ENCODE assay signal across 8 cellular contexts in genomic region chr3:27633224-27633545, GRCh38.
DNase-seq lines count a peak whose midpoint lies in the region; ATAC-seq and TF ChIP-seq lines count a peak whose summit lies in the region.

No MANE protein-coding gene starts in this region.

- no peaks in the 10 kb centered on the region for H3K36me3 Mint-ChIP-seq in neural progenitor cell

- peak overlapping the region; percentile 58 for H3K4me3 Mint-ChIP-seq in neural progenitor cell

- 41% methylated on average over 6 of the region's 6 CpGs for WGBS in esophagus muscularis mucosa

- H3K9ac ChIP-seq in neural progenitor cell: no peak overlapping the region

- intact Hi-C loops in esophagus muscularis mucosa (cut with DNase I): loop anchor here (5.0 kb wide), 1 partner anchor 151 kb away; the partner anchor contains the start of gene SLC4A7

- peak overlapping the region; percentile 93 for H2AFZ ChIP-seq in neural progenitor cell (replicated peaks)

- H3K27me3 ChIP-seq in esophagus muscularis mucosa: no peaks in the 10 kb centered on the region
- H3K27me3 ChIP-seq in neural progenitor cell: peaks cover 17% of the 10 kb centered on the region

- H3K4me1 ChIP-seq in esophagus muscularis mucosa (peaks cover 0 to 14% (median 12%) of the 10 kb centered on the region in 4 donors), neural progenitor cell (peaks cover 4% of the 10 kb centered on the region)

- no peak overlapping the region for H3K27ac Mint-ChIP-seq in neural progenitor cell

- H3K79me2 ChIP-seq in neural progenitor cell (ENCODE audit: low read depth): no peaks in the 10 kb centered on the region

- ATAC-seq in GM18873 (IDR thresholded peaks at IDR 0.05; ENCODE audit: low FRiP score, unreplicated experiment): peak; percentile 17
- ATAC-seq in HG03139 (IDR thresholded peaks at IDR 0.05; ENCODE audit: unreplicated experiment): peak; percentile 22

- H3K27me3 Mint-ChIP-seq in neural progenitor cell (ENCODE audit: insufficient read depth, low read depth): no peaks in the 10 kb centered on the region

- H3K4me2 ChIP-seq in neural progenitor cell: peak overlapping the region; percentile 69

- TF ChIP-seq CTCF in esophagus muscularis mucosa (IDR thresholded peaks at IDR 0.05) (no peak), neural progenitor cell (IDR thresholded peaks at IDR 0.05) (no peak)

- peaks cover 8% of the 10 kb centered on the region for H3F3A ChIP-seq in neural progenitor cell (ENCODE audit: low read depth)

- no peaks in the 10 kb centered on the region for H3K36me3 ChIP-seq in esophagus muscularis mucosa
- no peaks in the 10 kb centered on the region for H3K36me3 ChIP-seq in neural progenitor cell

- TF ChIP-seq EP300 in esophagus muscularis mucosa (IDR thresholded peaks at IDR 0.05): no peak

- H4K20me1 ChIP-seq in neural progenitor cell (ENCODE audit: low read depth): no peaks in the 10 kb centered on the region

- no peak for TF ChIP-seq POLR2A in esophagus muscularis mucosa (IDR thresholded peaks at IDR 0.05; ENCODE audit: low read depth)

- no peaks in the 10 kb centered on the region for H3K9me3 ChIP-seq in esophagus muscularis mucosa
- H3K9me3 ChIP-seq in neural progenitor cell (ENCODE audit: low read depth): no peaks in the 10 kb centered on the region

- peaks cover 8% of the 10 kb centered on the region for H3K9me3 Mint-ChIP-seq in neural progenitor cell

- peak overlapping the region; percentile 76 to 87 (median 84) for H3K27ac ChIP-seq in esophagus muscularis mucosa (replicated peaks in 1 of 4)
- H3K27ac ChIP-seq in neural progenitor cell: no peak overlapping the region

- H3K4me1 Mint-ChIP-seq in neural progenitor cell: peaks cover 4% of the 10 kb centered on the region

- DNase-seq in AG08396 (ENCODE audit: low spot score) (peak; percentile 45), SKM-1 treated with dmso at 0.1 percent for 144 hours (lab: John Stamatoyannopoulos, UW; ENCODE audit: unreplicated experiment) (peak; percentile 62), esophagus muscularis mucosa (ENCODE audit: extremely low spot score) (no peak), neural progenitor cell (ENCODE audit: low spot score) (no peak), NCI-H446 treated with DMSO at 0.1 percent for 48 hours (lab: John Stamatoyannopoulos, UW) (no peak), mesenteric fat pad (ENCODE audit: low spot score) (no peak)

- H3K4me3 ChIP-seq in esophagus muscularis mucosa: peak overlapping the region; percentile 58 to 65 (median 61)
- H3K4me3 ChIP-seq in neural progenitor cell: peak overlapping the region; percentile 46

Comparison
In these comparisons a context has a peak if more than half of its experiments do, and no peak if none do; other contexts are left out.
1. DNase-seq: peak in AG08396 (single experiment) and SKM-1 treated with dmso at 0.1 percent for 144 hours (single experiment); none in esophagus muscularis mucosa (single experiment), neural progenitor cell (single experiment), NCI-H446 treated with DMSO at 0.1 percent for 48 hours (single experiment) and mesenteric fat pad (single experiment).